ENCODE assay signal across 20 cellular contexts in genomic region chr1:185653615-185654014, GRCh38.
"Had no signal": no experiment of that assay in that cellular context is flagged by ENCODE, and none has a peak within 500 bp of the region (broad histone marks: within the 10 kb centered on the region; RNA-seq: fewer than 3 reads in every experiment).

No MANE protein-coding gene starts in this region.

- FAIRE-seq: RCC 7860 had no signal

- DNase-seq: activated CD4-positive, alpha-beta T cell treated with anti-CD3 and anti-CD28 coated beads for 4 hours; activated CD8-positive, alpha-beta memory T cell treated with anti-CD3 and anti-CD28 coated beads, Interleukin-2, amount 50 U/mL, for 48 hours; activated CD8-positive, alpha-beta T cell treated with anti-CD3 and anti-CD28 coated beads, Interleukin-2, amount 10 ng/mL, durations not matched to agents 7 days and 5 days; activated naive CD4-positive, alpha-beta T cell treated with anti-CD3 and anti-CD28 coated beads, Interleukin-2, amount 50 U/mL, for 16 hours; activated T-cell treated with anti-CD3 and anti-CD28 coated beads, Interleukin-2, amount 50 U/mL, for 1 hour; aorta; MG63; MV-4-11; NCI-H1092 treated with DMSO at 0.1 percent for 48 hours; NCI-H1417 treated with DMSO at 0.1 percent for 48 hours; NCI-H1694; NCI-H2029 treated with DMSO at 0.1 percent for 48 hours; NCI-H345; NCI-H510A; NCI-H526 treated with DMSO at 0.1 percent for 48 hours; NK-92 treated with Interleukin-12 subunit alpha and Interleukin-12 subunit beta, amount 100 ng/mL, for 24 hours; SHP77 treated with DMSO at 0.1 percent for 48 hours had no signal

- H3K9me3 Mint-ChIP-seq: T-helper 1 cell treated with Interleukin-12 subunit alpha and Interleukin-12 subunit beta and Interleukin-4 antibody, amounts not matched to agents 30 μg/mL and 1 μg/mL, for 36 hours had no signal

- H3K27me3 ChIP-seq: MG63 had no signal

- H3K36me3 ChIP-seq: MG63 had no signal

- H3K27ac Mint-ChIP-seq: activated CD8-positive, alpha-beta T cell treated with anti-CD3 and anti-CD28 coated beads, Interleukin-2, amount 10 ng/mL, durations not matched to agents 7 days and 5 days; T-helper 1 cell treated with Interleukin-12 subunit alpha and Interleukin-12 subunit beta and Interleukin-4 antibody, amounts not matched to agents 30 μg/mL and 1 μg/mL, for 36 hours had no signal

- H3K4me3 Mint-ChIP-seq: activated CD8-positive, alpha-beta T cell treated with anti-CD3 and anti-CD28 coated beads, Interleukin-2, amount 10 ng/mL, durations not matched to agents 7 days and 5 days; T-helper 1 cell treated with Interleukin-12 subunit alpha and Interleukin-12 subunit beta and Interleukin-4 antibody, amounts not matched to agents 30 μg/mL and 1 μg/mL, for 36 hours had no signal

- ATAC-seq: activated CD4-positive, CD25-positive, alpha-beta regulatory T cell treated with anti-CD3 and anti-CD28 coated beads, Interleukin-2, amount 50 U/mL, for 24 hours; activated CD8-positive, alpha-beta T cell treated with anti-CD3 and anti-CD28 coated beads, Interleukin-2, amount 10 ng/mL, durations not matched to agents 7 days and 5 days had no signal

- H3K4me3 ChIP-seq: MG63 had no signal
